ENCODE assay signal across 8 cellular contexts in genomic region chr10:32445740-32446615, GRCh38. TPM values are rescaled to one million over a fixed set of nuclear protein-coding genes. Genes with fewer than 3 reads are reported as not detected.
A peak's percentile ranks its signal among the peaks of the same experiment; 100 is the strongest.
DNase-seq lines count a peak whose midpoint lies in the region; ATAC-seq and TF ChIP-seq lines count a peak whose summit lies in the region.

Gene CCDC7, plus strand, starts transcription at chr10:32446140. Its CDS starts 5,503 bp downstream, at chr10:32451643.

- peak; percentile 97 for ATAC-seq in GM18867 (IDR thresholded peaks at IDR 0.05; ENCODE audit: unreplicated experiment)
- ATAC-seq in HG03103 (IDR thresholded peaks at IDR 0.05; ENCODE audit: low read depth, unreplicated experiment), result peak; percentile 96

- peaks cover 16 to 26% of the 10 kb centered on the region in 2 donors for H3K4me1 Mint-ChIP-seq in immature natural killer cell

- dilution Hi-C loops in mammary epithelial cell (cut with HindIII; ENCODE audit: low sequenced_read_pairs), result no loop called here

- WGBS in mammary epithelial cell (ENCODE audit: low coverage, missing lambda C conversion rate), result under 1% methylated on average over 32 of the region's 56 CpGs

- H3K9ac ChIP-seq in mammary epithelial cell (ENCODE audit: insufficient read depth, low read length), result peak within 1 kb of the TSS; percentile 92

- in situ Hi-C loops in ACHN (cut with HindIII; ENCODE audit: low pct_ligation_motif_present, low pct_unique_long_range_greater_than_20kb, low sequenced_read_pairs), result no loop called here
- in situ Hi-C loops in mammary epithelial cell (cut with MboI; ENCODE audit: low sequenced_read_pairs in 2 of 2), result no loop called here

- H3K9me3 ChIP-seq in mammary epithelial cell (replicated peaks; ENCODE audit: insufficient read depth, low read length), result no peaks in the 10 kb centered on the region

- H3K36me3 Mint-ChIP-seq in immature natural killer cell, result peaks cover 0 to 3% (median 0%) of the 10 kb centered on the region in 3 donors

- CTCF ChIA-PET in mammary epithelial cell (lab: Charles Lee; ENCODE audit: low non-redundant PET), result interaction anchor here (0.6 kb wide), 1 partner anchor 173 kb away, joined by 5 read pairs; no protein-coding TSS in a partner anchor

- intact Hi-C loops in mammary epithelial cell (cut with micrococcal nuclease), result loop anchor here (1.0 to 2.0 kb wide), 2 partner anchors 33 to 68 kb away; no protein-coding TSS in a partner anchor

- no peaks in the 10 kb centered on the region for H3K36me3 ChIP-seq in mammary epithelial cell (ENCODE audit: insufficient read depth, low read length)

- peaks cover 2 to 7% (median 4%) of the 10 kb centered on the region in 3 donors for H3K27me3 Mint-ChIP-seq in immature natural killer cell (ENCODE audit: low read depth in 3 of 3)

- H3K4me3 Mint-ChIP-seq in immature natural killer cell, result peak within 1 kb of the TSS; percentile 90 to 97 (median 95)

- no peaks in the 10 kb centered on the region for H4K20me1 ChIP-seq in mammary epithelial cell (ENCODE audit: insufficient read depth, low read length)

- H3K4me2 ChIP-seq in mammary epithelial cell (ENCODE audit: insufficient read depth, low read depth, low read length), result peak within 1 kb of the TSS; percentile 93

- H3K4me1 ChIP-seq in mammary epithelial cell (ENCODE audit: insufficient read depth, low read length), result no peaks in the 10 kb centered on the region

- TSS peak; percentile 87 for BruUV-seq in mammary epithelial cell (replicated peaks; lab: Mats Ljungman, UMichigan)

- H3K27me3 ChIP-seq in mammary epithelial cell (ENCODE audit: insufficient read depth, low read length), result no peaks in the 10 kb centered on the region

- H3K9me3 Mint-ChIP-seq in immature natural killer cell, result no peaks in the 10 kb centered on the region

- H3K27ac Mint-ChIP-seq in immature natural killer cell, result peak within 1 kb of the TSS; percentile 97 to 100 (median 98)

- H3K27ac ChIP-seq in VCaP, result peak within 1 kb of the TSS; percentile 93
- H3K27ac ChIP-seq in mammary epithelial cell (ENCODE audit: insufficient read depth, low read depth, low read length), result peak within 1 kb of the TSS; percentile 89

- H2AFZ ChIP-seq in mammary epithelial cell (ENCODE audit: low read depth, low read length), result peak within 1 kb of the TSS; percentile 97

- peak within 1 kb of the TSS; percentile 65 to 99 (median 78) for H3K4me3 ChIP-seq in mammary epithelial cell (replicated peaks in 1 of 3; ENCODE audit: insufficient read depth in 1 of 3, low read depth in 2 of 3, low read length in 3 of 3)

- DNase-seq in ACHN (peak; percentile 78), NCI-H2171 (lab: John Stamatoyannopoulos, UW) (peak; percentile 56), mammary epithelial cell (peak; percentile 90), immature natural killer cell (peak; percentile 84 to 88 (median 86)), smooth muscle cell of the brain vasculature (ENCODE audit: low read depth, low spot score) (peak; percentile 74)

- peaks cover 9% of the 10 kb centered on the region for H3K79me2 ChIP-seq in mammary epithelial cell (ENCODE audit: insufficient read depth, low read length)

- TF ChIP-seq CTCF in VCaP (conservative IDR thresholded peaks at IDR 0.05) (peak; percentile 58), mammary epithelial cell (conservative IDR thresholded peaks at IDR 0.05 in 1 of 2, IDR thresholded peaks at IDR 0.05 in 1 of 2; ENCODE audit: extremely low read depth in 1 of 2, insufficient read depth in 1 of 2, low read depth in 1 of 2, low read length in 2 of 2) (peak in 1 of 2 donors; percentile 14)

RNA-seq across cellular contexts. Expression of gene CCDC7, which starts in this region (rescaled TPM):
- total RNA-seq in mammary epithelial cell, result 1 to 10 TPM; 2.7 to 4.2 TPM
- 0.46 TPM for polyA plus RNA-seq in mammary epithelial cell
- polyA minus RNA-seq in mammary epithelial cell, result not detected
- polyA plus RNA-seq in immature natural killer cell, result 10 to 100 TPM in 1 of 3 donors, 1 to 10 TPM in 2; 2.1 to 17.3 (median 8.9) TPM

Comparison
In these comparisons a context has a peak if more than half of its experiments do, and no peak if none do; other contexts are left out.
1. Peak in every context shown above with its lines: DNase-seq, ATAC-seq, H3K4me3 ChIP-seq and H3K27ac ChIP-seq.